Comparison of ENCODE assay signal across 8 cellular contexts in the genomic region with DNA sequence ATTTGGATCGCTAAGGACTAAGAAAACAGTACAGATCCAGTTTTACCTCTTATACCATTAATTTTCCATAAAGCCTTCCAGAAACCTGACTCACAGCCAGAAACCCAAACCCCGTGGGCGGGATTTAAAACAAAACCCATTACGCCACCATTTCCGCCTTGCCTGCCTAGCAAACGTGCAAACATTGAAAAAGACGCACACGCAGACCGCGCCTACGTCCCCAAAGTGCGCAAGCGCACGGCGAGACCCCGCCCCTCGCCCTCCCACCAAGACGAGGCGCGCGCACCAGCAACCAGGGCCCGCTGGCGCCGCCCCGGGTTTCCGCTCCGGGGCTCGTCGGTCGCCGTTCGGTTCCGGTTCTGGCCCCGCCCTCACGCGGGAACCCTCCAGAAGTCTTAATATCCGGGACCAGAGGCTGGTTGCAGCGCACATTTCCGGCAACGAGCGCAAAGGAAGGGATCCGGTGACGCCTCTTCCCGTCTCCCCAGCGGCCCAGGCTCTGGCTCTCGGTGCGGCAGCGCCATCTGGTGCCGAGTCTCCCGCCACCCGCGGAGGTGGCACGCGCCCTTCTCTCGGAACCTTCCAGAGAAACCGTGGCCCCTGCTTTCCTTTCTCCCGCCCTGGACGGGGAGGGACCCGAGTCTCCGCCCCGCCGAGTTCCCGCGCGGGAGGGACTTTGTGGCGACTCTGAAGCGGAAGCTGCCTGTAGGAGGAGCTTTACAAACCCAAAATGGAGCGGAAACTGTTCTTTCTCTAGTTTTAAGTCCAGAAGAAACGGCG.
A peak's percentile ranks its signal among the peaks of the same experiment; 100 is the strongest.
DNase-seq lines count a peak whose midpoint lies in the region; ATAC-seq and TF ChIP-seq lines count a peak whose summit lies in the region.

No MANE protein-coding gene starts in this region.

- peak; percentile 89 for DNase-seq in GM13977 (ENCODE audit: low spot score)
- peak; percentile 97 for DNase-seq in NCI-H1694 (lab: John Stamatoyannopoulos, UW)
- peak; percentile 99 for DNase-seq in T-helper 17 cell
- peak; percentile 80 to 100 (median 97) for DNase-seq in anterior cingulate cortex (lab: John Stamatoyannopoulos, UW)
- peak; percentile 99 for DNase-seq in right atrium auricular region (ENCODE audit: low spot score)
- DNase-seq in psoas muscle = peak; percentile 99
- DNase-seq in uterus = peak; percentile 99

- H3K27me3 ChIP-seq in right atrium auricular region = no peaks in the 10 kb centered on the region
- no peaks in the 10 kb centered on the region for H3K27me3 ChIP-seq in psoas muscle (ENCODE audit: insufficient read depth in 3 of 3, low read length in 2 of 3)
- H3K27me3 ChIP-seq in uterus = no peaks in the 10 kb centered on the region

- H3K27ac Mint-ChIP-seq in T-helper 17 cell = peak overlapping the region; percentile 99

- in situ Hi-C loops in GM13977 (cut with MboI; ENCODE audit: low pct_unique_long_range_greater_than_20kb, low sequenced_read_pairs, unreplicated experiment) = loop anchor here (10.0 to 25.0 kb wide), 3 partner anchors 182 to 1620 kb away; no protein-coding TSS in a partner anchor

- peaks cover 0 to 35% of the 10 kb centered on the region in 2 donors for H3K4me1 ChIP-seq in right atrium auricular region
- peaks cover 26% of the 10 kb centered on the region for H3K4me1 ChIP-seq in psoas muscle
- peaks cover 0 to 6% of the 10 kb centered on the region in 2 donors for H3K4me1 ChIP-seq in uterus

- TF ChIP-seq CTCF in GM13977 (IDR thresholded peaks at IDR 0.05; ENCODE audit: extremely low read depth, insufficient read depth, missing control alignments) (peak; percentile 88), right atrium auricular region (IDR thresholded peaks at IDR 0.05) (peak; percentile 67 to 95), psoas muscle (IDR thresholded peaks at IDR 0.05) (peak; percentile 82), uterus (IDR thresholded peaks at IDR 0.05) (peak; percentile 87 to 99 (median 97))

- H3K27me3 Mint-ChIP-seq in T-helper 17 cell = no peaks in the 10 kb centered on the region

- intact Hi-C loops in psoas muscle (cut with DNase I) (loop anchor here (2.0 to 10.0 kb wide), 8 partner anchors 180 to 955 kb away; partner anchors contain the start of genes PDS5B (in 1 of the 2) and STARD13 (in 1 of the 2)), uterus (cut with DNase I; ENCODE audit: low total_unique reads) (loop anchor here (5.0 kb wide), 2 partner anchors 190 to 255 kb away; partner anchors contain the start of gene STARD13)

- peaks cover 23% of the 10 kb centered on the region for H3K4me1 Mint-ChIP-seq in T-helper 17 cell

- H3K36me3 ChIP-seq in right atrium auricular region (no peaks in the 10 kb centered on the region), psoas muscle (ENCODE audit: insufficient read depth in 1 of 2, low read depth in 1 of 2) (no peaks in the 10 kb centered on the region), uterus (no peaks in the 10 kb centered on the region)

- H3K9me3 ChIP-seq in T-helper 17 cell (ENCODE audit: control insufficient read depth, low read length, poor library complexity, severe bottlenecking) (no peaks in the 10 kb centered on the region), right atrium auricular region (no peaks in the 10 kb centered on the region), psoas muscle (no peaks in the 10 kb centered on the region), uterus (no peaks in the 10 kb centered on the region)

- ATAC-seq in HG02884 (IDR thresholded peaks at IDR 0.05; ENCODE audit: unreplicated experiment) = peak; percentile 70
- ATAC-seq in T-helper 17 cell = peak; percentile 88
- ATAC-seq in psoas muscle = peak; percentile 93 to 97 (median 94)

- H3K4me3 ChIP-seq in right atrium auricular region (peak overlapping the region; percentile 40 to 52), psoas muscle (peak overlapping the region; percentile 69), uterus (peak overlapping the region; percentile 43 to 47)

- WGBS in psoas muscle, 3 donors = 0 to 1% (median 0%) methylated on average over 64 to 70 of the region's 70 CpGs

- H3K27ac ChIP-seq in right atrium auricular region (peak overlapping the region; percentile 92 to 93), psoas muscle (peak overlapping the region; percentile 93), uterus (peak overlapping the region; percentile 94 to 97)

- peak; percentile 66 to 85 for TF ChIP-seq POLR2A in uterus (IDR thresholded peaks at IDR 0.05)

- H3K36me3 Mint-ChIP-seq in T-helper 17 cell (ENCODE audit: low read depth) = no peaks in the 10 kb centered on the region

- H3K4me3 Mint-ChIP-seq in T-helper 17 cell = peak overlapping the region; percentile 93

Comparison
In these comparisons a context has a peak if more than half of its experiments do, and no peak if none do; other contexts are left out.
1. Peak in every context shown above with its lines: DNase-seq, ATAC-seq, H3K4me3 ChIP-seq and H3K27ac ChIP-seq.